27 cellular contexts compared by ENCODE assay signal in genomic region chr12:25121110-25121509, GRCh38.
"Had no signal": no experiment of that assay in that cellular context is flagged by ENCODE, and none has a peak within 500 bp of the region (broad histone marks: within the 10 kb centered on the region; RNA-seq: fewer than 3 reads in every experiment).

No MANE protein-coding gene starts in this region.

- H3K9me3 Mint-ChIP-seq: dendritic cell treated with granulocyte-macrophage colony-stimulating factor and Interleukin-4, amounts not matched to agents 40 ng/mL and 50 ng/mL, for 4 days; effector memory CD8-positive, alpha-beta T cell; endodermal cell had no signal

- H3K9me3 ChIP-seq: colonic mucosa, esophagus muscularis mucosa, esophagus squamous epithelium, gastrocnemius medialis, gastroesophageal sphincter, heart left ventricle, heart right ventricle had no signal

- H3K36me3 ChIP-seq: colonic mucosa, esophagus muscularis mucosa, esophagus squamous epithelium, gastrocnemius medialis, gastroesophageal sphincter, heart left ventricle, heart right ventricle had no signal

- ATAC-seq: effector memory CD8-positive, alpha-beta T cell; esophagus mucosa; gastrocnemius medialis; gastroesophageal sphincter; heart left ventricle; heart right ventricle had no signal

- H3K79me2 ChIP-seq: hepatocyte had no signal

- FAIRE-seq: endometrium, endothelial cell of umbilical vein had no signal

- H2AFZ ChIP-seq: hepatocyte had no signal

- H3K27ac Mint-ChIP-seq: dendritic cell treated with granulocyte-macrophage colony-stimulating factor and Interleukin-4, amounts not matched to agents 40 ng/mL and 50 ng/mL, for 4 days; effector memory CD8-positive, alpha-beta T cell; endodermal cell had no signal

- H3K4me3 Mint-ChIP-seq: dendritic cell treated with granulocyte-macrophage colony-stimulating factor and Interleukin-4, amounts not matched to agents 40 ng/mL and 50 ng/mL, for 4 days; effector memory CD8-positive, alpha-beta T cell; endodermal cell had no signal

- H3K27me3 ChIP-seq: colonic mucosa, dorsolateral prefrontal cortex, esophagus muscularis mucosa, esophagus squamous epithelium, foreskin keratinocyte, gastrocnemius medialis, gastroesophageal sphincter, heart left ventricle, heart right ventricle, hepatocyte had no signal

- H3K4me1 ChIP-seq: colonic mucosa, esophagus muscularis mucosa, esophagus squamous epithelium, gastrocnemius medialis, gastroesophageal sphincter, heart left ventricle, heart right ventricle had no signal

- H3K27me3 Mint-ChIP-seq: dendritic cell treated with granulocyte-macrophage colony-stimulating factor and Interleukin-4, amounts not matched to agents 40 ng/mL and 50 ng/mL, for 4 days; effector memory CD8-positive, alpha-beta T cell had no signal

- H3K4me3 ChIP-seq: colonic mucosa, coronary artery, dorsolateral prefrontal cortex, esophagus muscularis mucosa, esophagus squamous epithelium, gastrocnemius medialis, gastroesophageal sphincter, heart left ventricle, heart right ventricle, hepatocyte had no signal

- H3K27ac ChIP-seq: colonic mucosa, coronary artery, dorsolateral prefrontal cortex, epithelial cell of prostate, esophagus muscularis mucosa, esophagus squamous epithelium, foreskin keratinocyte, gastrocnemius medialis, gastroesophageal sphincter, heart left ventricle, heart right ventricle, hepatocyte had no signal

- H3K4me2 ChIP-seq: hepatocyte had no signal

- DNase-seq: colonic mucosa; cortex of kidney; dermis blood vessel endothelial cell; dorsolateral prefrontal cortex; effector CD4-positive, alpha-beta T cell; effector CD8-positive, alpha-beta T cell; effector memory CD4-positive, alpha-beta T cell; effector memory CD8-positive, alpha-beta T cell; endodermal cell; erythroblast; esophagus squamous epithelium; foreskin keratinocyte; foreskin melanocyte; gastrocnemius medialis; glutamatergic neuron; head of caudate nucleus; heart left ventricle; heart right ventricle had no signal
